In genomic region chr5:33440482-33441240, GRCh38 we compare ENCODE assay signal across 8 cellular contexts. TPM values are rescaled to one million over a fixed set of nuclear protein-coding genes. Genes with fewer than 3 reads are reported as not detected.
A peak's percentile ranks its signal among the peaks of the same experiment; 100 is the strongest.
DNase-seq lines count a peak whose midpoint lies in the region; ATAC-seq and TF ChIP-seq lines count a peak whose summit lies in the region.

Gene TARS1, plus strand, starts transcription at chr5:33440965. Its CDS starts 122 bp downstream, at chr5:33441087.

- ATAC-seq in HG03175 (IDR thresholded peaks at IDR 0.05; ENCODE audit: unreplicated experiment), result peak; percentile 94

- H3K36me3 ChIP-seq in smooth muscle cell (ENCODE audit: low read depth), result peaks cover 6% of the 10 kb centered on the region

- TF ChIP-seq POLR2A in GM18951 (IDR thresholded peaks at IDR 0.05; ENCODE audit: extremely low read depth, insufficient read depth, insufficient read length), result peak; percentile 86

- under 1% methylated on average over 52 of the region's 52 CpGs for WGBS in smooth muscle cell (ENCODE audit: low lambda C conversion rate)

- H3K4me2 ChIP-seq in smooth muscle cell, result peak within 1 kb of the TSS; percentile 92

- H2AFZ ChIP-seq in smooth muscle cell (ENCODE audit: low read depth), result peak within 1 kb of the TSS; percentile 83

- H3K9ac ChIP-seq in smooth muscle cell (ENCODE audit: low read depth), result peak within 1 kb of the TSS; percentile 94

- peak within 1 kb of the TSS; percentile 65 for H3K4me3 ChIP-seq in WI38 (ENCODE audit: low read depth, low read length)
- peak within 1 kb of the TSS; percentile 80 to 93 for H3K4me3 ChIP-seq in cardiac fibroblast (replicated peaks in 1 of 2; ENCODE audit: low read depth in 2 of 2, low read length in 2 of 2)
- peak within 1 kb of the TSS; percentile 81 for H3K4me3 ChIP-seq in smooth muscle cell

- H3K9me3 ChIP-seq in smooth muscle cell (replicated peaks; ENCODE audit: low read depth), result no peaks in the 10 kb centered on the region

- in situ Hi-C loops in GM18951 (cut with MboI; ENCODE audit: low sequenced_read_pairs, unreplicated experiment), result loop anchor here (25.0 kb wide), 1 partner anchor 1022 kb away; no protein-coding TSS in a partner anchor

- peak within 1 kb of the TSS; percentile 96 for H3K27ac ChIP-seq in smooth muscle cell (ENCODE audit: low read depth)

- peaks cover 53% of the 10 kb centered on the region for H3K79me2 ChIP-seq in smooth muscle cell (ENCODE audit: low read depth)

- H3F3A ChIP-seq in smooth muscle cell (ENCODE audit: low read depth), result no peaks in the 10 kb centered on the region

- H3K4me1 ChIP-seq in smooth muscle cell (ENCODE audit: low read depth), result peaks cover 27% of the 10 kb centered on the region

- peaks cover 39% of the 10 kb centered on the region for H4K20me1 ChIP-seq in smooth muscle cell (ENCODE audit: low read depth)

- DNase-seq in AG08396 (ENCODE audit: low spot score) (peak; percentile 96), NCI-H2227 treated with DMSO at 0.1 percent for 48 hours (lab: John Stamatoyannopoulos, UW) (peak; percentile 100), cardiac fibroblast (ENCODE audit: low read depth in 2 of 2) (peak; percentile 100), iPS-NIHi7 (ENCODE audit: extremely low spot score) (peak; percentile 97), smooth muscle cell (lab: John Stamatoyannopoulos, UW; ENCODE audit: unreplicated experiment) (peak; percentile 100)

- H3K27me3 ChIP-seq in smooth muscle cell (ENCODE audit: low read depth), result no peaks in the 10 kb centered on the region

- TF ChIP-seq CTCF in WI38 (IDR thresholded peaks at IDR 0.05; ENCODE audit: low read depth, low read length) (no peak), cardiac fibroblast (IDR thresholded peaks at IDR 0.05; ENCODE audit: low read depth, low read length) (no peak), smooth muscle cell (IDR thresholded peaks at IDR 0.05; ENCODE audit: borderline replicate concordance, insufficient read depth, poor library complexity, severe bottlenecking) (no peak)

RNA-seq across cellular contexts. Expression of gene TARS1, which starts in this region (rescaled TPM):
- total RNA-seq in smooth muscle cell, result 217 and 226 TPM in 2 replicates
- polyA plus RNA-seq in smooth muscle cell, result 120 and 126 TPM in 2 replicates

Comparison
In these comparisons a context has a peak if more than half of its experiments do, and no peak if none do; other contexts are left out.
1. Peak in every context shown above with its lines: DNase-seq, ATAC-seq, H3K4me3 ChIP-seq and H3K27ac ChIP-seq.